ENCODE assay signal across 1 cellular context in the genomic region with DNA sequence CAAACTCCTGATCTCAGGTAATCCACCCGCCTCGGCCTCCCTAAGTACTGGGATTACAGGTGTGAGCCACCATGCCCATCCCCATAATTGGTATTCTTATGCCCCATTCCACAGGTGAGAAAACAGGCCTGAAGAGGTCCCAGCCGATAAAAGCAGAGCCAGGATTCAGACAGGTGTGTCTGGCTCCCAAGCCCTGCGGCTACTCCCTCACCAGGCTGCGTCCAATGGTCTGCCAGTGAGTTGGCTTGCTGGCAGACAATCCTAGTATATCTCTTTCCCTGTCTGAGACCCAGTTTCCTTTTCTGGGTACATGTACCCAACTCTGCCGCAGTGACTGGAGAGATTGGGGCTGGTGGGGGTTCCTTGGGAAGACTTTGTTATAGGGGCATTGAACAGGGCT.
TF ChIP-seq lines count a peak whose summit lies in the region.

No MANE protein-coding gene starts in this region.

TF ChIP-seq in GM23338, 12 proteins besides CTCF, POLR2A, EP300 and RAD21 (continued from another document):
- TF ChIP-seq, protein P1, sequence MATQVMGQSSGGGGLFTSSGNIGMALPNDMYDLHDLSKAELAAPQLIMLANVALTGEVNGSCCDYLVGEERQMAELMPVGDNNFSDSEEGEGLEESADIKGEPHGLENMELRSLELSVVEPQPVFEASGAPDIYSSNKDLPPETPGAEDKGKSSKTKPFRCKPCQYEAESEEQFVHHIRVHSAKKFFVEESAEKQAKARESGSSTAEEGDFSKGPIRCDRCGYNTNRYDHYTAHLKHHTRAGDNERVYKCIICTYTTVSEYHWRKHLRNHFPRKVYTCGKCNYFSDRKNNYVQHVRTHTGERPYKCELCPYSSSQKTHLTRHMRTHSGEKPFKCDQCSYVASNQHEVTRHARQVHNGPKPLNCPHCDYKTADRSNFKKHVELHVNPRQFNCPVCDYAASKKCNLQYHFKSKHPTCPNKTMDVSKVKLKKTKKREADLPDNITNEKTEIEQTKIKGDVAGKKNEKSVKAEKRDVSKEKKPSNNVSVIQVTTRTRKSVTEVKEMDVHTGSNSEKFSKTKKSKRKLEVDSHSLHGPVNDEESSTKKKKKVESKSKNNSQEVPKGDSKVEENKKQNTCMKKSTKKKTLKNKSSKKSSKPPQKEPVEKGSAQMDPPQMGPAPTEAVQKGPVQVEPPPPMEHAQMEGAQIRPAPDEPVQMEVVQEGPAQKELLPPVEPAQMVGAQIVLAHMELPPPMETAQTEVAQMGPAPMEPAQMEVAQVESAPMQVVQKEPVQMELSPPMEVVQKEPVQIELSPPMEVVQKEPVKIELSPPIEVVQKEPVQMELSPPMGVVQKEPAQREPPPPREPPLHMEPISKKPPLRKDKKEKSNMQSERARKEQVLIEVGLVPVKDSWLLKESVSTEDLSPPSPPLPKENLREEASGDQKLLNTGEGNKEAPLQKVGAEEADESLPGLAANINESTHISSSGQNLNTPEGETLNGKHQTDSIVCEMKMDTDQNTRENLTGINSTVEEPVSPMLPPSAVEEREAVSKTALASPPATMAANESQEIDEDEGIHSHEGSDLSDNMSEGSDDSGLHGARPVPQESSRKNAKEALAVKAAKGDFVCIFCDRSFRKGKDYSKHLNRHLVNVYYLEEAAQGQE (IDR thresholded peaks at IDR 0.05; ENCODE audit: unreplicated experiment), result no peak
- no peak for TF ChIP-seq JUNB (IDR thresholded peaks at IDR 0.05; ENCODE audit: unreplicated experiment)
- no peak for TF ChIP-seq ZNF331 (CRISPR knock-in tag; IDR thresholded peaks at IDR 0.05; ENCODE audit: low read depth)
- TF ChIP-seq, protein P2, sequence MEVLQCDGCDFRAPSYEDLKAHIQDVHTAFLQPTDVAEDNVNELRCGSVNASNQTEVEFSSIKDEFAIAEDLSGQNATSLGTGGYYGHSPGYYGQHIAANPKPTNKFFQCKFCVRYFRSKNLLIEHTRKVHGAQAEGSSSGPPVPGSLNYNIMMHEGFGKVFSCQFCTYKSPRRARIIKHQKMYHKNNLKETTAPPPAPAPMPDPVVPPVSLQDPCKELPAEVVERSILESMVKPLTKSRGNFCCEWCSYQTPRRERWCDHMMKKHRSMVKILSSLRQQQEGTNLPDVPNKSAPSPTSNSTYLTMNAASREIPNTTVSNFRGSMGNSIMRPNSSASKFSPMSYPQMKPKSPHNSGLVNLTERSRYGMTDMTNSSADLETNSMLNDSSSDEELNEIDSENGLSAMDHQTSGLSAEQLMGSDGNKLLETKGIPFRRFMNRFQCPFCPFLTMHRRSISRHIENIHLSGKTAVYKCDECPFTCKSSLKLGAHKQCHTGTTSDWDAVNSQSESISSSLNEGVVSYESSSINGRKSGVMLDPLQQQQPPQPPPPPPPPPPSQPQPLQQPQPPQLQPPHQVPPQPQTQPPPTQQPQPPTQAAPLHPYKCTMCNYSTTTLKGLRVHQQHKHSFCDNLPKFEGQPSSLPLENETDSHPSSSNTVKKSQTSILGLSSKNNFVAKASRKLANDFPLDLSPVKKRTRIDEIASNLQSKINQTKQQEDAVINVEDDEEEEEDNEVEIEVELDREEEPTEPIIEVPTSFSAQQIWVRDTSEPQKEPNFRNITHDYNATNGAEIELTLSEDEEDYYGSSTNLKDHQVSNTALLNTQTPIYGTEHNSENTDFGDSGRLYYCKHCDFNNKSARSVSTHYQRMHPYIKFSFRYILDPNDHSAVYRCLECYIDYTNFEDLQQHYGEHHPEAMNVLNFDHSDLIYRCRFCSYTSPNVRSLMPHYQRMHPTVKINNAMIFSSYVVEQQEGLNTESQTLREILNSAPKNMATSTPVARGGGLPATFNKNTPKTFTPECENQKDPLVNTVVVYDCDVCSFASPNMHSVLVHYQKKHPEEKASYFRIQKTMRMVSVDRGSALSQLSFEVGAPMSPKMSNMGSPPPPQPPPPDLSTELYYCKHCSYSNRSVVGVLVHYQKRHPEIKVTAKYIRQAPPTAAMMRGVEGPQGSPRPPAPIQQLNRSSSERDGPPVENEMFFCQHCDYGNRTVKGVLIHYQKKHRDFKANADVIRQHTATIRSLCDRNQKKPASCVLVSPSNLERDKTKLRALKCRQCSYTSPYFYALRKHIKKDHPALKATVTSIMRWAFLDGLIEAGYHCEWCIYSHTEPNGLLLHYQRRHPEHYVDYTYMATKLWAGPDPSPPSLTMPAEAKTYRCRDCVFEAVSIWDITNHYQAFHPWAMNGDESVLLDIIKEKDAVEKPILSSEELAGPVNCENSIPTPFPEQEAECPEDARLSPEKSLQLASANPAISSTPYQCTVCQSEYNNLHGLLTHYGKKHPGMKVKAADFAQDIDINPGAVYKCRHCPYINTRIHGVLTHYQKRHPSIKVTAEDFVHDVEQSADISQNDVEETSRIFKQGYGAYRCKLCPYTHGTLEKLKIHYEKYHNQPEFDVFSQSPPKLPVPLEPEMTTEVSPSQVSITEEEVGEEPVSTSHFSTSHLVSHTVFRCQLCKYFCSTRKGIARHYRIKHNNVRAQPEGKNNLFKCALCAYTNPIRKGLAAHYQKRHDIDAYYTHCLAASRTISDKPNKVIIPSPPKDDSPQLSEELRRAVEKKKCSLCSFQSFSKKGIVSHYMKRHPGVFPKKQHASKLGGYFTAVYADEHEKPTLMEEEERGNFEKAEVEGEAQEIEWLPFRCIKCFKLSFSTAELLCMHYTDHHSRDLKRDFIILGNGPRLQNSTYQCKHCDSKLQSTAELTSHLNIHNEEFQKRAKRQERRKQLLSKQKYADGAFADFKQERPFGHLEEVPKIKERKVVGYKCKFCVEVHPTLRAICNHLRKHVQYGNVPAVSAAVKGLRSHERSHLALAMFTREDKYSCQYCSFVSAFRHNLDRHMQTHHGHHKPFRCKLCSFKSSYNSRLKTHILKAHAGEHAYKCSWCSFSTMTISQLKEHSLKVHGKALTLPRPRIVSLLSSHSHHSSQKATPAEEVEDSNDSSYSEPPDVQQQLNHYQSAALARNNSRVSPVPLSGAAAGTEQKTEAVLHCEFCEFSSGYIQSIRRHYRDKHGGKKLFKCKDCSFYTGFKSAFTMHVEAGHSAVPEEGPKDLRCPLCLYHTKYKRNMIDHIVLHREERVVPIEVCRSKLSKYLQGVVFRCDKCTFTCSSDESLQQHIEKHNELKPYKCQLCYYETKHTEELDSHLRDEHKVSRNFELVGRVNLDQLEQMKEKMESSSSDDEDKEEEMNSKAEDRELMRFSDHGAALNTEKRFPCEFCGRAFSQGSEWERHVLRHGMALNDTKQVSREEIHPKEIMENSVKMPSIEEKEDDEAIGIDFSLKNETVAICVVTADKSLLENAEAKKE (CRISPR knock-in tag; IDR thresholded peaks at IDR 0.05), result no peak
- TF ChIP-seq EZH2phosphoT487 (IDR thresholded peaks at IDR 0.05; ENCODE audit: unreplicated experiment), result no peak
- TF ChIP-seq POLR2AphosphoS5 (IDR thresholded peaks at IDR 0.05; ENCODE audit: low read depth), result no peak
- TF ChIP-seq, protein P3, sequence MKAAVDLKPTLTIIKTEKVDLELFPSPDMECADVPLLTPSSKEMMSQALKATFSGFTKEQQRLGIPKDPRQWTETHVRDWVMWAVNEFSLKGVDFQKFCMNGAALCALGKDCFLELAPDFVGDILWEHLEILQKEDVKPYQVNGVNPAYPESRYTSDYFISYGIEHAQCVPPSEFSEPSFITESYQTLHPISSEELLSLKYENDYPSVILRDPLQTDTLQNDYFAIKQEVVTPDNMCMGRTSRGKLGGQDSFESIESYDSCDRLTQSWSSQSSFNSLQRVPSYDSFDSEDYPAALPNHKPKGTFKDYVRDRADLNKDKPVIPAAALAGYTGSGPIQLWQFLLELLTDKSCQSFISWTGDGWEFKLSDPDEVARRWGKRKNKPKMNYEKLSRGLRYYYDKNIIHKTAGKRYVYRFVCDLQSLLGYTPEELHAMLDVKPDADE (IDR thresholded peaks at IDR 0.05), result no peak
- no peak for TF ChIP-seq NANOG (IDR thresholded peaks at IDR 0.05; ENCODE audit: borderline replicate concordance)
- no peak for TF ChIP-seq EZH2 (IDR thresholded peaks at IDR 0.05; ENCODE audit: low read depth, unreplicated experiment)
- no peak for TF ChIP-seq ZNF114 (CRISPR knock-in tag; IDR thresholded peaks at IDR 0.05)
- TF ChIP-seq CREB1 (CRISPR knock-in tag; IDR thresholded peaks at IDR 0.05; ENCODE audit: low read depth), result no peak
TF ChIP-seq in GM23338: peak in this region for 0.
